In the genomic region with DNA sequence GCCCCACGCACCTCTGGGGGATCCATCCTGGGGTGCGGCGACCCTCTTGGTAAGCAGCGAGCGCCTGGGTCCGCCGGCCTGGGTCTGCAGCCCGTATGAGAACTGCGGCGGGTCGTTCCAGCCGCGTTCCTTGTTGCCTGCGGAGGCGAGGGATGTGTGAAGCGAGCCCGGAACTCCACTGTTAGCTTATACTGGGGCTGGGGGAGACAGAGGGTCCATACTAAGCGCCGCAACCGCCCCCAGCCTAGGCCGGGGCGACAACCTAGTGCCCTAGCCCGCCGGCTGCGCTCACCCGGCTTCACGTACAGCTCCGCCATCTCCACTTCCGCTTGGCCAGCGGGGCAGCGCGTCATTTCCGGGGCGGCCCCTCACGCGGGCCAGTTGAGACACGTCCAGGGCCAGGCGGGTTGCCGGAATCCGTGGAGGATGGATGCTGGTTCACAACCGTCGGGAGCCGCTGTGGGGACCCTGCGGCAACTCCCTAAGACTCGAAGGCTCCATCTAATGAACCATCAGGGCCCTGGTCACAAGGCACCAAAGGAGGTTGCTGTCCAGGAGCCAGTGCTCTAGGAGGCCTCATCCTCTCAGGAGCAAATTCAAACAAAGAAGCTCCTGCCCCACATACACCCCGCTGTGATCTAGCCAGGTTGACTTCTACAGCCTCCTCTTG, we compare ENCODE assay signal across 8 cellular contexts. TPM values are rescaled to one million over a fixed set of nuclear protein-coding genes. Genes with fewer than 3 reads are reported as not detected.
DNase-seq lines count a peak whose midpoint lies in the region; ATAC-seq, FAIRE-seq and TF ChIP-seq lines count a peak whose summit lies in the region.

A gene (minus strand): TSS at position 338 of the 670 bp plus-strand sequence. CDS start 21 bp downstream, at position 317.

- peaks cover 5% of the 10 kb centered on the region for H4K20me1 ChIP-seq in hepatocyte (ENCODE audit: insufficient read depth, poor library complexity, severe bottlenecking)

- DNase-seq in GM18507 (ENCODE audit: extremely low spot score, insufficient read length, low read depth) (peak; percentile 85), NCI-H187 (lab: John Stamatoyannopoulos, UW) (peak; percentile 78 to 81), T-helper 22 cell (ENCODE audit: low read depth) (peak; percentile 73), astrocyte of the cerebellum (ENCODE audit: low read depth) (peak; percentile 69), hepatocyte (ENCODE audit: low spot score) (peak; percentile 95), retina (peak; percentile 97), cortex of kidney (lab: John Stamatoyannopoulos, UW) (no peak)

- H3K27me3 ChIP-seq in hepatocyte, result no peaks in the 10 kb centered on the region

- under 1% methylated on average over 33 of the region's 46 CpGs for WGBS in hepatocyte (ENCODE audit: low lambda C conversion rate, missing lambda C conversion rate)

- H3K27ac ChIP-seq in hepatocyte, result peak within 1 kb of the TSS; percentile 95

- peaks cover 12% of the 10 kb centered on the region for H3K4me1 ChIP-seq in hepatocyte (ENCODE audit: insufficient read depth)

- peak; percentile 81 for FAIRE-seq in GM18507 (lab: Jason Lieb, UNC)

- H3K4me3 ChIP-seq in astrocyte of the cerebellum (ENCODE audit: low read depth, low read length) (peak within 1 kb of the TSS; percentile 88), hepatocyte (peak within 1 kb of the TSS; percentile 92)

- no peaks in the 10 kb centered on the region for H3K9me3 ChIP-seq in hepatocyte (ENCODE audit: low read depth)

- no peaks in the 10 kb centered on the region for H3K9me2 ChIP-seq in hepatocyte (replicated peaks; ENCODE audit: insufficient read depth)

- H3K4me2 ChIP-seq in hepatocyte, result peak within 1 kb of the TSS; percentile 80

- H3K36me3 ChIP-seq in hepatocyte (replicated peaks; ENCODE audit: insufficient read depth, low read depth), result no peaks in the 10 kb centered on the region

- H2AFZ ChIP-seq in hepatocyte, result peak within 1 kb of the TSS; percentile 78

- peak; percentile 94 for ATAC-seq in HG02943 (IDR thresholded peaks at IDR 0.05; ENCODE audit: low read depth, unreplicated experiment)

- TF ChIP-seq CTCF in astrocyte of the cerebellum (IDR thresholded peaks at IDR 0.05; ENCODE audit: low read depth, low read length, missing control alignments) (no peak), hepatocyte (IDR thresholded peaks at IDR 0.05; ENCODE audit: poor library complexity) (no peak)

- in situ Hi-C loops in astrocyte of the cerebellum (cut with HindIII; ENCODE audit: low sequenced_read_pairs), result no loop called here

- peaks cover 47% of the 10 kb centered on the region for H3K79me2 ChIP-seq in hepatocyte

RNA-seq across cellular contexts. Expression of the gene that starts here (rescaled TPM):
- 24.4 and 26.5 TPM in 2 replicates for total RNA-seq in hepatocyte
- polyA plus RNA-seq in hepatocyte, result 66.4 and 66.6 TPM in 2 replicates
